Comparison of ENCODE assay signal across 16 cellular contexts in the genomic region with DNA sequence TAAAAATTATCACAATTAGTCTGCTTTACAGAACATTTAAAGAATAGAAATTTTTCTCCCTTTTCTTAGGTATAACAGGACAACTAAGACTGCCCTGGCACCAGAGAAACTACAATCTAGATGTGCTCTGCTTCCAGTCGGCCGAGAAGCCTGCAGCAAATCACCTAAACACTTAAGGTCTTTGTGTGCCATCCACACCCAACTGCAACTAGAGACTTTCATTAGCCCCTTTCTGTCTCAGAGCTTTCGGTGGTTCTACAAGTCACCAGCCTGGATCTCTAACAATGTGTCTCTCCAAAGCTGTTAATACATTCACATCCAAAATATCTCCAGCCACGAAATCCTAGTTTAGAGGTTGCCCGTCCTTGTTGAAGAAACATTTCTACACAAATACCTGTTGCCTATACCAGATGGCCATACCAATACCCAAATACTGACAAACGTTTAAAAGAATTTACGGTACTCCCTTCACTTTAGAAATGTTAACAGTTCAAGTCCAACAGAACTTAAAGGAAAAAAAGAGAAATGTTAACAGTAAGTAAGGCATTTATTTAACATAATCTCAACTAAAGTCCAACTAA. TPM values are rescaled to one million over a fixed set of nuclear protein-coding genes. Genes with fewer than 3 reads are reported as not detected.
A peak's percentile ranks its signal among the peaks of the same experiment; 100 is the strongest.
DNase-seq lines count a peak whose midpoint lies in the region; ATAC-seq, FAIRE-seq and TF ChIP-seq lines count a peak whose summit lies in the region.
"Had no signal": no experiment of that assay in that cellular context is flagged by ENCODE, and none has a peak within 500 bp of the region (broad histone marks: within the 10 kb centered on the region; RNA-seq: fewer than 3 reads in every experiment).

No MANE protein-coding gene starts in this region.

- no peaks in the 10 kb centered on the region for H3F3A ChIP-seq in GM23338 (replicated peaks; ENCODE audit: low read depth)

- no peak overlapping the region for H2AFZ ChIP-seq in GM23338
- H2AFZ ChIP-seq in keratinocyte (ENCODE audit: control insufficient read depth, low read length), result peak overlapping the region; percentile 40

- no peak overlapping the region for H3K4me3 Mint-ChIP-seq in GM23338
- H3K4me3 Mint-ChIP-seq in activated CD8-positive, alpha-beta T cell treated with anti-CD3 and anti-CD28 coated beads for 36 hours, result no peak overlapping the region

- H3K36me3 ChIP-seq in BLaER1, result peaks cover 36% of the 10 kb centered on the region
- peaks cover 16% of the 10 kb centered on the region for H3K36me3 ChIP-seq in GM23338 (ENCODE audit: insufficient read depth)
- peaks cover 30% of the 10 kb centered on the region for H3K36me3 ChIP-seq in SK-N-MC (ENCODE audit: insufficient read depth, low read length)
- H3K36me3 ChIP-seq in keratinocyte (ENCODE audit: control insufficient read depth in 2 of 2, extremely low read depth in 1 of 2, insufficient read depth in 2 of 2, low read length in 2 of 2), result peaks cover 0 to 21% of the 10 kb centered on the region in 2 experiments
- peaks cover 32% of the 10 kb centered on the region for H3K36me3 ChIP-seq in SJCRH30
- H3K36me3 ChIP-seq: prostate gland had no signal

- H3K79me2 ChIP-seq in GM23338 (replicated peaks; ENCODE audit: insufficient read depth), result peaks cover 94% of the 10 kb centered on the region
- peaks cover 87% of the 10 kb centered on the region for H3K79me2 ChIP-seq in keratinocyte (ENCODE audit: control insufficient read depth, insufficient read depth, low read length)

- DNase-seq in GM23338 (ENCODE audit: low spot score) (no peak), SK-N-MC (ENCODE audit: low read depth, low spot score) (no peak), keratinocyte (ENCODE audit: low read depth, low spot score) (no peak), GM12892 (ENCODE audit: insufficient read length) (no peak), SJCRH30 (no peak)
- DNase-seq in activated CD8-positive, alpha-beta T cell treated with anti-CD3 and anti-CD28 coated beads for 36 hours, result no peak
- DNase-seq: activated CD4-positive, CD25-positive, alpha-beta regulatory T cell treated with anti-CD3 and anti-CD28 coated beads, Interleukin-2, amount 50 U/mL, for 72 hours; activated effector memory CD4-positive, alpha-beta T cell treated with Interleukin-2 at 50 U/mL for 16 hours; MG63; NCI-H748 treated with DMSO at 0.1 percent for 48 hours; stimulated activated CD4-positive, alpha-beta T cell treated with anti-CD3 and anti-CD28 coated beads, Interleukin-4, amount 100 ng/mL, for 1 hour; stimulated activated naive CD8-positive, alpha-beta T cell treated with anti-CD3 and anti-CD28 coated beads, Interleukin-15, Interleukin-2, amounts not matched to agents 100 U/mL and 50 U/mL, for 24 hours had no signal

- intact Hi-C loops in activated CD8-positive, alpha-beta T cell treated with anti-CD3 and anti-CD28 coated beads for 36 hours (cut with micrococcal nuclease), result no loop called here

- no peak for TF ChIP-seq POLR2A in GM12892 (IDR thresholded peaks at IDR 0.05; ENCODE audit: low read depth, low read length)

- POLR2A ChIA-PET in activated CD8-positive, alpha-beta T cell treated with anti-CD3 and anti-CD28 coated beads for 36 hours (lab: Charles Lee), result interaction anchor here (0.9 to 1.3 kb wide), 2 partner anchors 8 to 15 kb away, joined by 3 read pairs; no protein-coding TSS in a partner anchor

- CTCF ChIA-PET in activated CD8-positive, alpha-beta T cell treated with anti-CD3 and anti-CD28 coated beads for 36 hours (lab: Charles Lee), result interaction anchor here (0.7 to 5.4 kb wide), 5 partner anchors 11 to 62 kb away, joined by 3 to 32 read pairs (median 5); no protein-coding TSS in a partner anchor

- ATAC-seq in GM23338 (no peak), HG03354 (IDR thresholded peaks at IDR 0.05; ENCODE audit: poor library complexity, severe bottlenecking, unreplicated experiment) (no peak)
- no peak for ATAC-seq in activated CD8-positive, alpha-beta T cell treated with anti-CD3 and anti-CD28 coated beads for 36 hours
- ATAC-seq: stimulated activated naive CD8-positive, alpha-beta T cell treated with anti-CD3 and anti-CD28 coated beads, Interleukin-15, Interleukin-2, amounts not matched to agents 100 U/mL and 50 U/mL, for 24 hours had no signal

- H4K20me1 ChIP-seq in BLaER1 (peaks cover 86% of the 10 kb centered on the region), GM23338 (replicated peaks; ENCODE audit: insufficient read depth) (peaks cover 59% of the 10 kb centered on the region), keratinocyte (ENCODE audit: control insufficient read depth, extremely low read depth, insufficient read depth, low read length) (no peaks in the 10 kb centered on the region)

- H3K27ac ChIP-seq in BLaER1 (no peak overlapping the region), GM23338 (ENCODE audit: low read depth) (peak overlapping the region; percentile 18; the same call in 1 of the 2 replicates), SK-N-MC (0 out of 2 replicates have a peak overlapping the region, but pooled peaks have one; percentile 38), keratinocyte (ENCODE audit: control insufficient read depth, insufficient read depth, low read length) (peak overlapping the region; percentile 20), SJCRH30 (no peak overlapping the region)
- H3K27ac ChIP-seq: prostate gland, SJSA1 had no signal

- FAIRE-seq in keratinocyte (lab: Jason Lieb, UNC), result no peak
- no peak for FAIRE-seq in GM12892 (lab: Jason Lieb, UNC)

- H3K9me1 ChIP-seq in keratinocyte (ENCODE audit: control insufficient read depth, extremely low read depth, insufficient read depth, low read length), result peaks cover 4% of the 10 kb centered on the region

- H3K9me3 Mint-ChIP-seq in GM23338, result no peaks in the 10 kb centered on the region
- no peaks in the 10 kb centered on the region for H3K9me3 Mint-ChIP-seq in activated CD8-positive, alpha-beta T cell treated with anti-CD3 and anti-CD28 coated beads for 36 hours

- no peak overlapping the region for H3K4me3 ChIP-seq in BLaER1
- no peak overlapping the region for H3K4me3 ChIP-seq in GM23338
- H3K4me3 ChIP-seq in SK-N-MC, result no peak overlapping the region
- H3K4me3 ChIP-seq in keratinocyte (ENCODE audit: control insufficient read depth in 2 of 3, extremely low read depth in 1 of 3, insufficient read depth in 2 of 3, low read depth in 1 of 3, low read length in 3 of 3), result no peak overlapping the region
- no peak overlapping the region for H3K4me3 ChIP-seq in SJCRH30
- H3K4me3 ChIP-seq: prostate gland, SJSA1 had no signal

- H3K27me3 Mint-ChIP-seq in GM23338 (ENCODE audit: insufficient read depth, low read depth, poor library complexity), result no peaks in the 10 kb centered on the region
- H3K27me3 Mint-ChIP-seq in activated CD8-positive, alpha-beta T cell treated with anti-CD3 and anti-CD28 coated beads for 36 hours, result no peaks in the 10 kb centered on the region

- H3K9ac ChIP-seq in BLaER1 (peak overlapping the region; percentile 21; the same call in 1 of the 2 replicates), SK-N-MC (ENCODE audit: insufficient read length) (no peak overlapping the region), keratinocyte (ENCODE audit: control insufficient read depth, extremely low read depth, insufficient read depth, low read length) (no peak overlapping the region)

- H3K4me1 ChIP-seq in BLaER1, result peaks cover 53% of the 10 kb centered on the region
- H3K4me1 ChIP-seq in GM23338 (ENCODE audit: insufficient read depth), result peaks cover 14% of the 10 kb centered on the region
- H3K4me1 ChIP-seq in keratinocyte (ENCODE audit: control insufficient read depth, extremely low read depth, insufficient read depth, low read length), result peaks cover 5% of the 10 kb centered on the region
- H3K4me1 ChIP-seq in SJCRH30, result peaks cover 9% of the 10 kb centered on the region
- H3K4me1 ChIP-seq: prostate gland had no signal

- peaks cover 23% of the 10 kb centered on the region for H3K36me3 Mint-ChIP-seq in GM23338 (ENCODE audit: low read depth)
- peaks cover 25% of the 10 kb centered on the region for H3K36me3 Mint-ChIP-seq in activated CD8-positive, alpha-beta T cell treated with anti-CD3 and anti-CD28 coated beads for 36 hours (ENCODE audit: low read depth)

- dilution Hi-C loops in keratinocyte (cut with MboI; ENCODE audit: extremely low pct_ligation_motif_present, low sequenced_read_pairs), result no loop called here

- peak overlapping the region; percentile 22; the same call in 1 of the 2 replicates for H3K27ac Mint-ChIP-seq in GM23338
- H3K27ac Mint-ChIP-seq in activated CD8-positive, alpha-beta T cell treated with anti-CD3 and anti-CD28 coated beads for 36 hours, result no peak overlapping the region

- H3K9me3 ChIP-seq in BLaER1 (no peaks in the 10 kb centered on the region), SK-N-MC (ENCODE audit: low read depth, low read length) (no peaks in the 10 kb centered on the region), keratinocyte (ENCODE audit: control insufficient read depth, low read depth, low read length) (no peaks in the 10 kb centered on the region), SJCRH30 (replicated peaks) (no peaks in the 10 kb centered on the region)
- H3K9me3 ChIP-seq: MG63, prostate gland, SJSA1 had no signal

- peaks cover 22% of the 10 kb centered on the region for H3K4me1 Mint-ChIP-seq in GM23338
- H3K4me1 Mint-ChIP-seq in activated CD8-positive, alpha-beta T cell treated with anti-CD3 and anti-CD28 coated beads for 36 hours (ENCODE audit: low read depth), result peaks cover 16% of the 10 kb centered on the region

- TF ChIP-seq CTCF in GM23338 (conservative IDR thresholded peaks at IDR 0.05; ENCODE audit: low read depth in 2 of 2) (no peak), keratinocyte (optimal IDR thresholded peaks at IDR 0.05 in 1 of 3, IDR thresholded peaks at IDR 0.05 in 1 of 3, conservative IDR thresholded peaks at IDR 0.05 in 1 of 3; ENCODE audit: extremely low read depth in 1 of 3, insufficient read depth in 2 of 3, low read length in 3 of 3) (no peak)
- TF ChIP-seq CTCF in activated CD8-positive, alpha-beta T cell treated with anti-CD3 and anti-CD28 coated beads for 36 hours (IDR thresholded peaks at IDR 0.05), result no peak

- H3K4me2 ChIP-seq in BLaER1 (peak overlapping the region; percentile 68), GM23338 (no peak overlapping the region), keratinocyte (ENCODE audit: control insufficient read depth, extremely low read depth, insufficient read depth, low read depth, low read length) (peak overlapping the region; percentile 59)

- H3K27me3 ChIP-seq in BLaER1, result no peaks in the 10 kb centered on the region
- no peaks in the 10 kb centered on the region for H3K27me3 ChIP-seq in GM23338 (ENCODE audit: insufficient read depth)
- H3K27me3 ChIP-seq in keratinocyte (ENCODE audit: control insufficient read depth, extremely low read depth, insufficient read depth, low read length), result no peaks in the 10 kb centered on the region
- no peaks in the 10 kb centered on the region for H3K27me3 ChIP-seq in SJCRH30
- H3K27me3 ChIP-seq: MG63, SJSA1 had no signal

- no peaks in the 10 kb centered on the region for H3K9me2 ChIP-seq in GM23338 (ENCODE audit: insufficient read depth)

RNA-seq across cellular contexts. Expression of gene PRC1, which starts 6.7 kb away (rescaled TPM):
- total RNA-seq in GM23338 (2014; rRNA removed; shearing (Covaris generic)), result 93.1 and 102 TPM in 2 replicates
- polyA plus RNA-seq in GM23338 (2016; fragmentation: Nextera tagmentation; extraction: Ambion mirVana) (148 and 150 TPM in 2 replicates), keratinocyte (23.4 to 105 TPM (median 78.4 TPM) in 3 replicates)
- polyA plus RNA-seq in keratinocyte (2011; ENCODE audit: low read depth), result 11.3 TPM
- polyA plus RNA-seq in keratinocyte (2011; cell fraction: cytosol; rRNA removed), result 20.9 and 28.4 TPM in 2 replicates
- 34.7 and 36.2 TPM in 2 replicates for polyA plus RNA-seq in keratinocyte (2011; cell fraction: nucleus; rRNA removed)
- 2.1 and 55.4 TPM in 2 replicates for polyA plus RNA-seq in keratinocyte (2012; ENCODE audit: low replicate concordance)
- polyA minus RNA-seq in keratinocyte, result 21.7 to 136 TPM (median 82.1 TPM) in 3 replicates
- 28.0 TPM for polyA minus RNA-seq in keratinocyte (2011; cell fraction: cytosol; rRNA and poly(A)+ RNA removed)
- 9.6 and 14.0 TPM in 2 replicates for polyA minus RNA-seq in keratinocyte (2011; cell fraction: nucleus; rRNA and poly(A)+ RNA removed)
- total RNA-seq in activated CD8-positive, alpha-beta T cell treated with anti-CD3 and anti-CD28 coated beads for 36 hours, result 10 to 100 TPM; 83.1 to 96.9 TPM
- polyA plus RNA-seq in GM12892 (2012; ENCODE audit: missing spikeins), result 72.3 TPM
- total RNA-seq in SJCRH30 (2014; rRNA removed; shearing (Covaris generic)), result 250 and 275 TPM in 2 replicates

RNA-seq across cellular contexts. Expression of gene RCCD1, which starts 33.0 kb away (rescaled TPM):
- total RNA-seq in GM23338 (2014; rRNA removed; shearing (Covaris generic)), result 16.4 and 17.1 TPM in 2 replicates
- polyA plus RNA-seq in GM23338 (2016; fragmentation: Nextera tagmentation; extraction: Ambion mirVana) (10.8 and 14.3 TPM in 2 replicates), keratinocyte (4.9 to 7.8 TPM (median 7.3 TPM) in 3 replicates)
- polyA plus RNA-seq in keratinocyte (2011; ENCODE audit: low read depth), result 12.3 TPM
- polyA plus RNA-seq in keratinocyte (2011; cell fraction: cytosol; rRNA removed), result 4.4 and 4.6 TPM in 2 replicates
- 18.7 and 19.9 TPM in 2 replicates for polyA plus RNA-seq in keratinocyte (2011; cell fraction: nucleus; rRNA removed)
- polyA plus RNA-seq in keratinocyte (2012; ENCODE audit: low replicate concordance), result 8.1 and 11.2 TPM in 2 replicates
- polyA minus RNA-seq in keratinocyte, result 1.8 to 4.7 TPM (median 3.1 TPM) in 3 replicates
- polyA minus RNA-seq in keratinocyte (2011; cell fraction: cytosol; rRNA and poly(A)+ RNA removed), result 4.6 TPM
- 3.5 and 3.6 TPM in 2 replicates for polyA minus RNA-seq in keratinocyte (2011; cell fraction: nucleus; rRNA and poly(A)+ RNA removed)
- total RNA-seq in activated CD8-positive, alpha-beta T cell treated with anti-CD3 and anti-CD28 coated beads for 36 hours, result 10 to 100 TPM; 30.0 to 30.9 TPM
- polyA plus RNA-seq in GM12892 (2012; ENCODE audit: missing spikeins), result 16.0 TPM
- total RNA-seq in SJCRH30 (2014; rRNA removed; shearing (Covaris generic)), result 6.8 and 8.6 TPM in 2 replicates

RNA-seq across cellular contexts. Expression of gene VPS33B, which starts 34.7 kb away (rescaled TPM):
- total RNA-seq in GM23338 (2014; rRNA removed; shearing (Covaris generic)), result 8.8 and 9.2 TPM in 2 replicates
- polyA plus RNA-seq in GM23338 (2016; fragmentation: Nextera tagmentation; extraction: Ambion mirVana), result 15.2 and 19.1 TPM in 2 replicates
- polyA plus RNA-seq in keratinocyte, result 16.2 to 20.9 TPM (median 20.2 TPM) in 3 replicates
- polyA plus RNA-seq in keratinocyte (2011; ENCODE audit: low read depth), result 11.2 TPM
- 8.7 and 11.7 TPM in 2 replicates for polyA plus RNA-seq in keratinocyte (2011; cell fraction: cytosol; rRNA removed)
- 29.4 and 34.7 TPM in 2 replicates for polyA plus RNA-seq in keratinocyte (2011; cell fraction: nucleus; rRNA removed)
- polyA plus RNA-seq in keratinocyte (2012; ENCODE audit: low replicate concordance), result 14.7 and 23.0 TPM in 2 replicates
- 15.4 to 38.6 TPM (median 18.1 TPM) in 3 replicates for polyA minus RNA-seq in keratinocyte
- 20.0 TPM for polyA minus RNA-seq in keratinocyte (2011; cell fraction: cytosol; rRNA and poly(A)+ RNA removed)
- polyA minus RNA-seq in keratinocyte (2011; cell fraction: nucleus; rRNA and poly(A)+ RNA removed), result 14.2 and 31.9 TPM in 2 replicates
- 10 to 100 TPM; 22.2 to 22.9 TPM for total RNA-seq in activated CD8-positive, alpha-beta T cell treated with anti-CD3 and anti-CD28 coated beads for 36 hours
- polyA plus RNA-seq in GM12892 (2012; ENCODE audit: missing spikeins), result 18.5 TPM
- total RNA-seq in SJCRH30 (2014; rRNA removed; shearing (Covaris generic)), result 7.5 and 8.6 TPM in 2 replicates

RNA-seq across cellular contexts. Expression of gene UNC45A, which starts 52.6 kb away (rescaled TPM):
- 86.8 and 87.5 TPM in 2 replicates for total RNA-seq in GM23338 (2014; rRNA removed; shearing (Covaris generic))
- polyA plus RNA-seq in GM23338 (2016; fragmentation: Nextera tagmentation; extraction: Ambion mirVana) (35.9 and 40.2 TPM in 2 replicates), keratinocyte (60.9 to 91.0 TPM (median 63.1 TPM) in 3 replicates)
- 71.9 TPM for polyA plus RNA-seq in keratinocyte (2011; ENCODE audit: low read depth)
- 36.0 and 65.6 TPM in 2 replicates for polyA plus RNA-seq in keratinocyte (2011; cell fraction: cytosol; rRNA removed)
- polyA plus RNA-seq in keratinocyte (2011; cell fraction: nucleus; rRNA removed), result 92.9 and 109 TPM in 2 replicates
- polyA plus RNA-seq in keratinocyte (2012; ENCODE audit: low replicate concordance), result 69.1 and 85.0 TPM in 2 replicates
- 76.9 to 110 TPM (median 103 TPM) in 3 replicates for polyA minus RNA-seq in keratinocyte
- polyA minus RNA-seq in keratinocyte (2011; cell fraction: cytosol; rRNA and poly(A)+ RNA removed), result 93.0 TPM
- polyA minus RNA-seq in keratinocyte (2011; cell fraction: nucleus; rRNA and poly(A)+ RNA removed), result 91.7 and 99.8 TPM in 2 replicates
- total RNA-seq in activated CD8-positive, alpha-beta T cell treated with anti-CD3 and anti-CD28 coated beads for 36 hours, result 10 to 100 TPM; 65.0 to 66.8 TPM
- polyA plus RNA-seq in GM12892 (2012; ENCODE audit: missing spikeins), result 33.9 TPM
- total RNA-seq in SJCRH30 (2014; rRNA removed; shearing (Covaris generic)), result 40.7 and 42.4 TPM in 2 replicates

RNA-seq across cellular contexts. Expression of gene HDDC3, which starts 55.3 kb away (rescaled TPM):
- 9.1 and 19.0 TPM in 2 replicates for total RNA-seq in GM23338 (2014; rRNA removed; shearing (Covaris generic))
- 16.0 and 17.4 TPM in 2 replicates for polyA plus RNA-seq in GM23338 (2016; fragmentation: Nextera tagmentation; extraction: Ambion mirVana)
- polyA plus RNA-seq in keratinocyte, result 10.6 to 12.1 TPM (median 11.8 TPM) in 3 replicates
- 14.6 TPM for polyA plus RNA-seq in keratinocyte (2011; ENCODE audit: low read depth)
- polyA plus RNA-seq in keratinocyte (2011; cell fraction: cytosol; rRNA removed), result 7.7 and 9.8 TPM in 2 replicates
- polyA plus RNA-seq in keratinocyte (2011; cell fraction: nucleus; rRNA removed), result 6.4 and 7.6 TPM in 2 replicates
- 9.4 and 12.4 TPM in 2 replicates for polyA plus RNA-seq in keratinocyte (2012; ENCODE audit: low replicate concordance)
- polyA minus RNA-seq in keratinocyte, result 4.4 to 7.2 TPM (median 6.5 TPM) in 3 replicates
- 9.4 TPM for polyA minus RNA-seq in keratinocyte (2011; cell fraction: cytosol; rRNA and poly(A)+ RNA removed)
- 2.2 and 4.1 TPM in 2 replicates for polyA minus RNA-seq in keratinocyte (2011; cell fraction: nucleus; rRNA and poly(A)+ RNA removed)
- total RNA-seq in activated CD8-positive, alpha-beta T cell treated with anti-CD3 and anti-CD28 coated beads for 36 hours, result 10 to 100 TPM; 34.2 to 35.6 TPM
- polyA plus RNA-seq in GM12892 (2012; ENCODE audit: missing spikeins), result 20.4 TPM
- total RNA-seq in SJCRH30 (2014; rRNA removed; shearing (Covaris generic)), result 4.6 and 4.7 TPM in 2 replicates

Comparison
In these comparisons a context has a peak if more than half of its experiments do, and no peak if none do; other contexts are left out.
1. H3K27ac ChIP-seq: peak in GM23338 (single experiment), SK-N-MC (single experiment) and keratinocyte (single experiment); none in BLaER1 (single experiment) and SJCRH30 (single experiment).